In the genomic region with DNA sequence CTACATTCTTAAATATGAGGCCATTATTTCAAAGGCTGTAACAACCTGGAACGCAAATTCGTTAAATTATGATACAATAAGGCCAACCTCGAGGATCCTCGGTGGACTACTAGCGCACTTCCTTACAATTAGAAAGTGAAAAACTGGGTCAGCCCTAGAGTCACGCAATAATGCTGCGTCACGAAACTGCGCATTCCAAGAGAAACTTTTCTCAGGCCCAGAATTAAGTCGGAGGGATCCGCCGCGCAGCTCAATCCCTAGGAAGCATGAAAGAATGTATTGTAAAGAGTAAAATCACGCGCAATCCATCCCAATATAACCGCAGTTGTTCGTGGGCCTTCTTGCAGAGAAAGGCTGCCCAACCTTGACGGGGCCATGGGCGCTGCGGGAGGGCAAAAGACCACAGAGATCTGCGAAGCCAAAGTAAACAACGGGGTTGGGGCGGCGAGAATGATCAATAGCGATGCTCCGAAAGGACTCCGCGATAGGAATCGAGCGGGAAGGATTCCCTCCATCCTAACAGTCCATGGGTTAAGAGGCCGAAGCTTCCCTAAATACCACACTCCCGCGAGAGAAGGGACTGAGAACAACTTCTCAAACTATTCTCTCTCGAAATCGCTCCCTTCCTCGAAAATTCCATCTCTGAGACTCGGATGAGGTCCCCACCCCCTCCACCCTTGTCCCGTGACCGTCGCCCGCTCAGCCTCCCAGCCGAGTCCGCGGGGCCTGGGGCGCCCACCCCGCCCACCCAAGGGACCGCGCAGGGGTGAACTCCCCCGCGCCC, we compare ENCODE assay signal across 8 cellular contexts. TPM values are rescaled to one million over a fixed set of nuclear protein-coding genes. Genes with fewer than 3 reads are reported as not detected.
DNase-seq lines count a peak whose midpoint lies in the region; ATAC-seq and TF ChIP-seq lines count a peak whose summit lies in the region.

No MANE protein-coding gene starts in this region.

- H3K27me3 ChIP-seq in esophagus muscularis mucosa = no peaks in the 10 kb centered on the region

- H3K27ac Mint-ChIP-seq in activated T-cell treated with anti-CD3 and anti-CD28 coated beads, Interleukin-2, amount 50 U/mL, for 24 hours = peak overlapping the region; percentile 94

- H3K27ac ChIP-seq in esophagus muscularis mucosa (replicated peaks in 1 of 4) = peak overlapping the region; percentile 98 to 99 (median 99)

- intact Hi-C loops in esophagus muscularis mucosa (cut with DNase I) = loop anchor here (5.0 to 10.0 kb wide), 2 partner anchors 48 to 389 kb away; a partner anchor contains a TSS
- intact Hi-C loops in mucosa of descending colon (cut with DNase I, micrococcal nuclease) = no loop called here

- no peaks in the 10 kb centered on the region for H3K36me3 ChIP-seq in esophagus muscularis mucosa
- H3K36me3 ChIP-seq in mucosa of descending colon (ENCODE audit: low read depth) = no peaks in the 10 kb centered on the region

- peak; percentile 38 for TF ChIP-seq POLR2A in esophagus muscularis mucosa (IDR thresholded peaks at IDR 0.05; ENCODE audit: low read depth)

- TF ChIP-seq CTCF in esophagus muscularis mucosa (IDR thresholded peaks at IDR 0.05) = no peak
- TF ChIP-seq CTCF in mucosa of descending colon (IDR thresholded peaks at IDR 0.05) = no peak

- peak overlapping the region; percentile 79 to 88 (median 86) for H3K4me3 ChIP-seq in esophagus muscularis mucosa
- H3K4me3 ChIP-seq in mucosa of descending colon = peak overlapping the region; percentile 20

- TF ChIP-seq EP300 in esophagus muscularis mucosa (IDR thresholded peaks at IDR 0.05) = no peak

- H3K9me3 Mint-ChIP-seq in activated T-cell treated with anti-CD3 and anti-CD28 coated beads, Interleukin-2, amount 50 U/mL, for 24 hours = no peaks in the 10 kb centered on the region

- H3K4me1 Mint-ChIP-seq in activated T-cell treated with anti-CD3 and anti-CD28 coated beads, Interleukin-2, amount 50 U/mL, for 24 hours (ENCODE audit: low read depth) = peaks cover 41% of the 10 kb centered on the region

- H3K36me3 Mint-ChIP-seq in activated T-cell treated with anti-CD3 and anti-CD28 coated beads, Interleukin-2, amount 50 U/mL, for 24 hours (ENCODE audit: low read depth) = peaks cover 5% of the 10 kb centered on the region

- H3K9me3 ChIP-seq in esophagus muscularis mucosa (no peaks in the 10 kb centered on the region), mucosa of descending colon (no peaks in the 10 kb centered on the region)

- DNase-seq in NCI-H748 (lab: John Stamatoyannopoulos, UW; ENCODE audit: unreplicated experiment) (peak; percentile 49), NCI-H748 treated with DMSO at 0.1 percent for 48 hours (lab: John Stamatoyannopoulos, UW) (no peak), NOMO-1 (lab: John Stamatoyannopoulos, UW; ENCODE audit: unreplicated experiment in 2 of 2) (peak; percentile 55 to 78), esophagus muscularis mucosa (ENCODE audit: extremely low spot score) (peak; percentile 93), mucosa of descending colon (peak; percentile 39 to 65 (median 53)), NCI-H774 (lab: John Stamatoyannopoulos, UW) (no peak)
- peak; percentile 59 for DNase-seq in activated T-cell treated with anti-CD3 and anti-CD28 coated beads, Interleukin-2, amount 50 U/mL, for 24 hours
- DNase-seq in stimulated activated CD8-positive, alpha-beta memory T cell treated with anti-CD3 and anti-CD28 coated beads, Interleukin-7, amount 100 ng/mL, for 24 hours (ENCODE audit: low read depth) = peak; percentile 9

- H3K4me1 ChIP-seq in esophagus muscularis mucosa (peaks cover 5 to 53% (median 41%) of the 10 kb centered on the region in 4 donors), mucosa of descending colon (ENCODE audit: low read depth) (peaks cover 2% of the 10 kb centered on the region)

- under 1% methylated on average over 39 of the region's 50 CpGs for WGBS in esophagus muscularis mucosa

- ATAC-seq in mucosa of descending colon = peak; percentile 39

- H3K4me3 Mint-ChIP-seq in activated T-cell treated with anti-CD3 and anti-CD28 coated beads, Interleukin-2, amount 50 U/mL, for 24 hours = peak overlapping the region; percentile 84

- H3K27me3 Mint-ChIP-seq in activated T-cell treated with anti-CD3 and anti-CD28 coated beads, Interleukin-2, amount 50 U/mL, for 24 hours = peaks cover 2% of the 10 kb centered on the region

RNA-seq across cellular contexts. Expression of a gene that starts 0.6 kb away (rescaled TPM):
- total RNA-seq in esophagus muscularis mucosa (100 to 1,000 TPM in 3 of 4 donors, 10 to 100 TPM in 1; 95.1 to 157 (median 122) TPM), mucosa of descending colon (10 to 100 TPM in 2 of 3 donors, 1 to 10 TPM in 1; 6.0 to 93.4 (median 13.4) TPM)

RNA-seq across cellular contexts. Expression of a gene that starts 48.0 kb away (rescaled TPM):
- 1 to 10 TPM in 1 of 4 donors, under 1 TPM in 3; 0.42 to 1.6 (median 0.84) TPM for total RNA-seq in esophagus muscularis mucosa
- total RNA-seq in mucosa of descending colon = 1 to 10 TPM in 1 of 3 donors, under 1 TPM in 2; 0.26 to 6.8 (median 0.84) TPM

Comparison
In these comparisons a context has a peak if more than half of its experiments do, and no peak if none do; other contexts are left out.
1. DNase-seq: peak in NCI-H748 (single experiment), NOMO-1 (2 of 2), activated T-cell treated with anti-CD3 and anti-CD28 coated beads, Interleukin-2, amount 50 U/mL, for 24 hours (single experiment), esophagus muscularis mucosa (single experiment), mucosa of descending colon (3 of 3) and stimulated activated CD8-positive, alpha-beta memory T cell treated with anti-CD3 and anti-CD28 coated beads, Interleukin-7, amount 100 ng/mL, for 24 hours (single experiment); none in NCI-H748 treated with DMSO at 0.1 percent for 48 hours (single experiment) and NCI-H774 (single experiment).